13 cellular contexts compared by ENCODE assay signal in genomic region chr17:61009619-61010018, GRCh38.
DNase-seq lines count a peak whose midpoint lies in the region; ATAC-seq and TF ChIP-seq lines count a peak whose summit lies in the region.
"Had no signal": no experiment of that assay in that cellular context is flagged by ENCODE, and none has a peak within 500 bp of the region (broad histone marks: within the 10 kb centered on the region; RNA-seq: fewer than 3 reads in every experiment).

No MANE protein-coding gene starts in this region.

- H3K27ac ChIP-seq in SJCRH30: no peak overlapping the region

- H3K27me3 ChIP-seq in SJCRH30: no peaks in the 10 kb centered on the region

- no peaks in the 10 kb centered on the region for H3K9me3 ChIP-seq in SJCRH30 (replicated peaks)

- intact Hi-C loops in left ventricle myocardium superior (cut with micrococcal nuclease): loop anchor here (10.0 kb wide), 1 partner anchor 375 kb away; no protein-coding TSS in a partner anchor

- no peak overlapping the region for H3K4me3 ChIP-seq in SJCRH30

- DNase-seq in EL (peak; percentile 3), SJCRH30 (peak; percentile 13 to 33), left ventricle myocardium superior (no peak), NCI-H2029 treated with DMSO at 0.1 percent for 48 hours (lab: John Stamatoyannopoulos, UW) (no peak), activated gamma-delta T cell (lab: John Stamatoyannopoulos, UW) (no peak), GM10248 (ENCODE audit: extremely low spot score) (no peak)
- DNase-seq: activated CD4-positive, alpha-beta T cell treated with anti-CD3 and anti-CD28 coated beads, Interleukin-2, amount 10 ng/mL, durations not matched to agents 24 days and 14 days; central memory CD4-positive, alpha-beta T cell; stimulated activated naive CD4-positive, alpha-beta T cell had no signal

- CTCF ChIA-PET in GM10248 (lab: Yijun Ruan, JAX): interaction anchor here (2.1 kb wide), 1 partner anchor 17 kb away, joined by 7 read pairs; no protein-coding TSS in a partner anchor

- H3K36me3 ChIP-seq in SJCRH30: no peaks in the 10 kb centered on the region

- POLR2A ChIA-PET in GM10248 (lab: Yijun Ruan, JAX): no interaction called here

- ATAC-seq in GM21423 (IDR thresholded peaks at IDR 0.05; ENCODE audit: unreplicated experiment) (peak; percentile 59), left ventricle myocardium superior (peak; percentile 77), GM19324 (IDR thresholded peaks at IDR 0.05; ENCODE audit: low FRiP score, unreplicated experiment) (no peak)
- ATAC-seq: activated T-helper 17 cell treated with anti-CD3 and anti-CD28 coated beads, Interleukin-2, amount 50 U/mL, for 72 hours; left lobe of liver had no signal

- no peak for TF ChIP-seq CTCF in GM10248 (IDR thresholded peaks at IDR 0.05; ENCODE audit: control extremely low read depth, extremely low read depth, low read depth, missing control alignments)

- H3K4me1 ChIP-seq in SJCRH30: no peaks in the 10 kb centered on the region

Comparison
In these comparisons a context has a peak if more than half of its experiments do, and no peak if none do; other contexts are left out.
1. DNase-seq: peak in EL (single experiment) and SJCRH30 (2 of 2); none in left ventricle myocardium superior (single experiment), NCI-H2029 treated with DMSO at 0.1 percent for 48 hours (single experiment), activated gamma-delta T cell (single experiment) and GM10248 (single experiment).